8 cellular contexts compared by ENCODE assay signal in the genomic region with DNA sequence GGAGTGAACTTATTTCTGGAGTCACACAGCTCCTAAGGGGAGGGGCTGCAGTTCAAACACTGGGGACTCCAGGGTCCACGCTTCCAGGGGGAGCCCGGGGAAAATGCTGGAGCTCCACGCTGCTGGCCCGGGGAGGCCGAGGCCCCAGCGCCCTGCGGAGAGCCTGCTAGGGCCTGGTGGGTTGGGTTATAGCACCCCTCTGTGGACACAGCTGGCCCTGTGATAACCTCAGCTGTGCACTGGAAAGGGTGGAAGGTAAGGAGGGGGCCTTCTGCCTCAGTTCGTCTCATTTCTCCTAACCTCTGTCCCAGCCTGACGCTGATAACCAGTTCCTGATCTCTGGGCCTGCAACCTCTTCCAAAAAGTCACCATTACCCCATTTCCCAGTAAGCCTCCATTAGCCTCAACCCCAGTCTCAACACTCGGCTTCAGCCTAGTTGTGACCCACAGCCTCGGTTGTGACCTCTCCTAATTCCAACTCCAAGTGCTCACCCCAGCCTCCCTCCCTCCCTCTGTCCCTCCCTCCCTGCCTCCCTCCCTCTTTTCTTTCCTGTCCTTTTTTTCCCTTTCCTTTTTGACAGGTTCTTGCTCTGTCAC. TPM values are rescaled to one million over a fixed set of nuclear protein-coding genes. Genes with fewer than 3 reads are reported as not detected.
DNase-seq lines count a peak whose midpoint lies in the region; ATAC-seq lines count a peak whose summit lies in the region.

No MANE protein-coding gene starts in this region.

- DNase-seq in activated CD4-positive, CD25-positive, alpha-beta regulatory T cell treated with anti-CD3 and anti-CD28 coated beads, Interleukin-2, amount 50 U/mL, for 72 hours: no peak
- DNase-seq in NCI-H69 (lab: John Stamatoyannopoulos, UW) (peak; percentile 53), head of caudate nucleus (peak in 37 of 42 donors; percentile 35 to 82 (median 67)), pons (ENCODE audit: low spot score) (peak; percentile 46)
- peak; percentile 56 for DNase-seq in activated naive CD8-positive, alpha-beta T cell treated with anti-CD3 and anti-CD28 coated beads for 36 hours

- ATAC-seq in activated CD4-positive, CD25-positive, alpha-beta regulatory T cell treated with anti-CD3 and anti-CD28 coated beads, Interleukin-2, amount 50 U/mL, for 24 hours: peak; percentile 61 to 63
- ATAC-seq in HG03196 (IDR thresholded peaks at IDR 0.05; ENCODE audit: unreplicated experiment): no peak
- ATAC-seq in HG02678 (IDR thresholded peaks at IDR 0.05; ENCODE audit: unreplicated experiment): no peak

- H3K4me1 Mint-ChIP-seq in activated naive CD8-positive, alpha-beta T cell treated with anti-CD3 and anti-CD28 coated beads for 36 hours: peaks cover 24% of the 10 kb centered on the region

- H3K4me3 Mint-ChIP-seq in activated naive CD8-positive, alpha-beta T cell treated with anti-CD3 and anti-CD28 coated beads for 36 hours: no peak overlapping the region

- no peaks in the 10 kb centered on the region for H3K9me3 Mint-ChIP-seq in activated naive CD8-positive, alpha-beta T cell treated with anti-CD3 and anti-CD28 coated beads for 36 hours

- intact Hi-C loops in head of caudate nucleus (cut with DNase I): loop anchor here (5.0 to 10.0 kb wide), 2 partner anchors 256 to 309 kb away; no protein-coding TSS in a partner anchor

- no peaks in the 10 kb centered on the region for H3K27me3 Mint-ChIP-seq in activated naive CD8-positive, alpha-beta T cell treated with anti-CD3 and anti-CD28 coated beads for 36 hours

- no peak overlapping the region for H3K27ac Mint-ChIP-seq in activated naive CD8-positive, alpha-beta T cell treated with anti-CD3 and anti-CD28 coated beads for 36 hours

- peaks cover 2% of the 10 kb centered on the region for H3K36me3 Mint-ChIP-seq in activated naive CD8-positive, alpha-beta T cell treated with anti-CD3 and anti-CD28 coated beads for 36 hours

RNA-seq across cellular contexts. Expression of gene NBL1, which starts 7.1 kb away (rescaled TPM):
- 10 to 100 TPM; 20.0 to 22.0 TPM for total RNA-seq in activated naive CD8-positive, alpha-beta T cell treated with anti-CD3 and anti-CD28 coated beads for 36 hours

RNA-seq across cellular contexts. Expression of gene HTR6, which starts 13.4 kb away (rescaled TPM):
- not detected for total RNA-seq in activated naive CD8-positive, alpha-beta T cell treated with anti-CD3 and anti-CD28 coated beads for 36 hours

Comparison
In these comparisons a context has a peak if more than half of its experiments do, and no peak if none do; other contexts are left out.
1. ATAC-seq: peak in activated CD4-positive, CD25-positive, alpha-beta regulatory T cell treated with anti-CD3 and anti-CD28 coated beads, Interleukin-2, amount 50 U/mL, for 24 hours (2 of 2); none in HG03196 (single experiment) and HG02678 (single experiment).